11 cellular contexts compared by ENCODE assay signal in genomic region chr14:24699052-24699451, GRCh38.
A peak's percentile ranks its signal among the peaks of the same experiment; 100 is the strongest.
DNase-seq lines count a peak whose midpoint lies in the region; ATAC-seq and TF ChIP-seq lines count a peak whose summit lies in the region.
"Had no signal": no experiment of that assay in that cellular context is flagged by ENCODE, and none has a peak within 500 bp of the region (broad histone marks: within the 10 kb centered on the region; RNA-seq: fewer than 3 reads in every experiment).

No MANE protein-coding gene starts in this region.

- TF ChIP-seq CTCF in brain microvascular endothelial cell (IDR thresholded peaks at IDR 0.05; ENCODE audit: low read depth, low read length, missing control alignments): no peak

- no peak overlapping the region for H3K4me3 ChIP-seq in brain microvascular endothelial cell (ENCODE audit: low read depth, low read length)

- H3K27me3 Mint-ChIP-seq in activated naive CD8-positive, alpha-beta T cell treated with anti-CD3 and anti-CD28 coated beads, Interleukin-2, amount 10 ng/mL, durations not matched to agents 7 days and 5 days: no peaks in the 10 kb centered on the region
- H3K27me3 Mint-ChIP-seq in activated naive CD8-positive, alpha-beta T cell treated with anti-CD3 and anti-CD28 coated beads, Interleukin-2, amount 50 U/mL, for 24 hours: no peaks in the 10 kb centered on the region

- DNase-seq in activated naive CD8-positive, alpha-beta T cell treated with anti-CD3 and anti-CD28 coated beads, Interleukin-2, amount 10 ng/mL, durations not matched to agents 7 days and 5 days: no peak
- no peak for DNase-seq in activated naive CD8-positive, alpha-beta T cell treated with anti-CD3 and anti-CD28 coated beads, Interleukin-2, amount 50 U/mL, for 24 hours
- DNase-seq in NAMALWA (ENCODE audit: low spot score): peak; percentile 16
- no peak for DNase-seq in brain microvascular endothelial cell
- DNase-seq in HCEC 1CT: no peak
- DNase-seq in stimulated activated CD4-positive, alpha-beta T cell treated with anti-CD3 and anti-CD28 coated beads, Interleukin-2, amount 100 ng/mL, for 48 hours: no peak
- DNase-seq: activated CD4-positive, alpha-beta memory T cell treated with anti-CD3 and anti-CD28 coated beads for 36 hours; anterior cingulate cortex; posterior cingulate gyrus had no signal

- H3K27ac ChIP-seq in brain microvascular endothelial cell: no peak overlapping the region

- peak overlapping the region; percentile 60 for H3K27ac Mint-ChIP-seq in activated naive CD8-positive, alpha-beta T cell treated with anti-CD3 and anti-CD28 coated beads, Interleukin-2, amount 10 ng/mL, durations not matched to agents 7 days and 5 days
- H3K27ac Mint-ChIP-seq in activated naive CD8-positive, alpha-beta T cell treated with anti-CD3 and anti-CD28 coated beads, Interleukin-2, amount 50 U/mL, for 24 hours: no peak overlapping the region
- H3K27ac Mint-ChIP-seq: activated CD4-positive, alpha-beta memory T cell treated with anti-CD3 and anti-CD28 coated beads for 36 hours had no signal

- no peaks in the 10 kb centered on the region for H3K27me3 ChIP-seq in brain microvascular endothelial cell (replicated peaks)

- in situ Hi-C loops in brain microvascular endothelial cell (cut with HindIII; ENCODE audit: low pct_ligation_motif_present, low sequenced_read_pairs): no loop called here

- peaks cover 5% of the 10 kb centered on the region for H3K36me3 Mint-ChIP-seq in activated naive CD8-positive, alpha-beta T cell treated with anti-CD3 and anti-CD28 coated beads, Interleukin-2, amount 10 ng/mL, durations not matched to agents 7 days and 5 days
- no peaks in the 10 kb centered on the region for H3K36me3 Mint-ChIP-seq in activated naive CD8-positive, alpha-beta T cell treated with anti-CD3 and anti-CD28 coated beads, Interleukin-2, amount 50 U/mL, for 24 hours (ENCODE audit: low read depth)
- H3K36me3 Mint-ChIP-seq: activated CD4-positive, alpha-beta memory T cell treated with anti-CD3 and anti-CD28 coated beads for 36 hours had no signal

- H3K36me3 ChIP-seq in brain microvascular endothelial cell (replicated peaks): no peaks in the 10 kb centered on the region

- POLR2A ChIA-PET in activated naive CD8-positive, alpha-beta T cell treated with anti-CD3 and anti-CD28 coated beads, Interleukin-2, amount 10 ng/mL, durations not matched to agents 7 days and 5 days (lab: Charles Lee): interaction anchor here (0.7 kb wide), 1 partner anchor 25 kb away, joined by 3 read pairs; no protein-coding TSS in a partner anchor

- H3K4me3 Mint-ChIP-seq in activated naive CD8-positive, alpha-beta T cell treated with anti-CD3 and anti-CD28 coated beads, Interleukin-2, amount 10 ng/mL, durations not matched to agents 7 days and 5 days: peak overlapping the region; percentile 57
- no peak overlapping the region for H3K4me3 Mint-ChIP-seq in activated naive CD8-positive, alpha-beta T cell treated with anti-CD3 and anti-CD28 coated beads, Interleukin-2, amount 50 U/mL, for 24 hours
- H3K4me3 Mint-ChIP-seq: activated CD4-positive, alpha-beta memory T cell treated with anti-CD3 and anti-CD28 coated beads for 36 hours had no signal

- H3K4me1 Mint-ChIP-seq in activated naive CD8-positive, alpha-beta T cell treated with anti-CD3 and anti-CD28 coated beads, Interleukin-2, amount 10 ng/mL, durations not matched to agents 7 days and 5 days: peaks cover 18% of the 10 kb centered on the region
- H3K4me1 Mint-ChIP-seq in activated naive CD8-positive, alpha-beta T cell treated with anti-CD3 and anti-CD28 coated beads, Interleukin-2, amount 50 U/mL, for 24 hours: peaks cover 15% of the 10 kb centered on the region

- H3K9me3 Mint-ChIP-seq in activated naive CD8-positive, alpha-beta T cell treated with anti-CD3 and anti-CD28 coated beads, Interleukin-2, amount 10 ng/mL, durations not matched to agents 7 days and 5 days: no peaks in the 10 kb centered on the region
- H3K9me3 Mint-ChIP-seq in activated naive CD8-positive, alpha-beta T cell treated with anti-CD3 and anti-CD28 coated beads, Interleukin-2, amount 50 U/mL, for 24 hours: no peaks in the 10 kb centered on the region
- H3K9me3 Mint-ChIP-seq: activated CD4-positive, alpha-beta memory T cell treated with anti-CD3 and anti-CD28 coated beads for 36 hours had no signal

- peak; percentile 27 for ATAC-seq in activated naive CD8-positive, alpha-beta T cell treated with anti-CD3 and anti-CD28 coated beads, Interleukin-2, amount 10 ng/mL, durations not matched to agents 7 days and 5 days (ENCODE audit: low read depth)
- ATAC-seq in activated naive CD8-positive, alpha-beta T cell treated with anti-CD3 and anti-CD28 coated beads, Interleukin-2, amount 50 U/mL, for 24 hours: no peak
- peak; percentile 57 for ATAC-seq in HG02943 (IDR thresholded peaks at IDR 0.05; ENCODE audit: low read depth, unreplicated experiment)
- ATAC-seq in HG03039 (IDR thresholded peaks at IDR 0.05; ENCODE audit: unreplicated experiment): no peak

Comparison
In these comparisons a context has a peak if more than half of its experiments do, and no peak if none do; other contexts are left out.
1. ATAC-seq: peak in activated naive CD8-positive, alpha-beta T cell treated with anti-CD3 and anti-CD28 coated beads, Interleukin-2, amount 10 ng/mL, durations not matched to agents 7 days and 5 days (single experiment) and HG02943 (single experiment); none in activated naive CD8-positive, alpha-beta T cell treated with anti-CD3 and anti-CD28 coated beads, Interleukin-2, amount 50 U/mL, for 24 hours (single experiment) and HG03039 (single experiment).